30 cellular contexts compared by ENCODE assay signal in the genomic region with DNA sequence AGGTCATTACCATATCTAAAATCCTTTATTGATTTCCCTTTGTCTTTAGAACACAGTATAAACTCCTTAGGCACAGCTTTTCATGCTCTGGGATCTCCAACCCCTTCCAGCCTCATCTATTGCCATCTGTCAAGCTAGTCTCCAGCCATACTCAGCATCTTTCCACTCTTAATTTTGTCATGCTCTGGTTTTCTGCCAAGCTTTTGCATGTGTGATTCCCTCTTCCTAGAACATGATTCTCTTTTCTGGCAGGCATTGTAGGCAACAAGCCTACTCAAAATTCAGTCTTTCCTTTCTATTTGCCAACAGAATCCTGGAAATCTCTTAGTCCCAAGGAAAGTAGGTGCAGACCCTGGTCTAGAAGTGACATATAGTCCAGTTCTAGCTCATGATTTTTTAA. TPM values are rescaled to one million over a fixed set of nuclear protein-coding genes. Genes with fewer than 3 reads are reported as not detected.
"Had no signal": no experiment of that assay in that cellular context is flagged by ENCODE, and none has a peak within 500 bp of the region (broad histone marks: within the 10 kb centered on the region; RNA-seq: fewer than 3 reads in every experiment).

No MANE protein-coding gene starts in this region.

- H3K4me3 ChIP-seq: breast epithelium, SK-N-MC had no signal

- H3K36me3 ChIP-seq: breast epithelium had no signal

- ATAC-seq: activated CD8-positive, alpha-beta memory T cell treated with anti-CD3 and anti-CD28 coated beads, Interleukin-2, amount 10 ng/mL, durations not matched to agents 7 days and 5 days; Panc1; Right ventricle myocardium inferior; T-cell had no signal

- H3K9me3 ChIP-seq: breast epithelium had no signal

- H3K4me1 ChIP-seq: breast epithelium had no signal

- DNase-seq: activated B cell treated with CpG ODN at 0.5 μM for 24 hours; activated CD4-positive, alpha-beta T cell treated with anti-CD3 and anti-CD28 coated beads for 1 hour; activated CD4-positive, alpha-beta T cell treated with anti-CD3 and anti-CD28 coated beads, Interleukin-2, amount 10 ng/mL, durations not matched to agents 24 days and 14 days; activated CD4-positive, alpha-beta T cell treated with anti-CD3 and anti-CD28 coated beads, Interleukin-2, amount 50 U/mL, for 48 hours; activated CD8-positive, alpha-beta memory T cell treated with anti-CD3 and anti-CD28 coated beads, Interleukin-2, amount 10 ng/mL, durations not matched to agents 7 days and 5 days; activated effector memory CD4-positive, alpha-beta T cell treated with Interleukin-2 at 50 U/mL for 16 hours; activated naive CD4-positive, alpha-beta T cell; activated T-cell treated with anti-CD3 and anti-CD28 coated beads, Interleukin-2, amount 50 U/mL, for 24 hours; aorta; caudate nucleus; IMR-90; KG1; NCI-H1048; NCI-H146; NCI-H2029; NCI-H2107; NCI-H345; NK-92 treated with Interleukin-12 subunit alpha and Interleukin-12 subunit beta, amount 100 ng/mL, for 24 hours; OCI-M1; RPMI8226; T-cell; T-helper 2 cell had no signal

- H3K27ac ChIP-seq: breast epithelium, SK-N-MC had no signal

- H3K27me3 ChIP-seq: breast epithelium had no signal

RNA-seq across cellular contexts. Expression of a gene that starts 35.5 kb away (rescaled TPM):
- total RNA-seq: activated B cell treated with CpG ODN at 0.5 μM for 24 hours; activated CD4-positive, alpha-beta T cell treated with anti-CD3 and anti-CD28 coated beads, Interleukin-2, amount 10 ng/mL, durations not matched to agents 24 days and 14 days; activated CD8-positive, alpha-beta memory T cell treated with anti-CD3 and anti-CD28 coated beads, Interleukin-2, amount 10 ng/mL, durations not matched to agents 7 days and 5 days; activated T-helper 1 cell treated with anti-CD3 and anti-CD28 coated beads, Interleukin-12 subunit alpha, Interleukin-12 subunit beta, Interleukin-2, Interleukin-4 antibody, amounts not matched to agents 30 ng/mL and 10 ng/mL and 1 ng/mL, durations not matched to agents 14 hours and 24 hours and 36 hours; aorta; breast epithelium; chondrocyte; IMR-90; LHCN-M2; M059J; Right ventricle myocardium inferior; T-cell had no signal
